Comparison of ENCODE assay signal across 1 cellular context in the genomic region with DNA sequence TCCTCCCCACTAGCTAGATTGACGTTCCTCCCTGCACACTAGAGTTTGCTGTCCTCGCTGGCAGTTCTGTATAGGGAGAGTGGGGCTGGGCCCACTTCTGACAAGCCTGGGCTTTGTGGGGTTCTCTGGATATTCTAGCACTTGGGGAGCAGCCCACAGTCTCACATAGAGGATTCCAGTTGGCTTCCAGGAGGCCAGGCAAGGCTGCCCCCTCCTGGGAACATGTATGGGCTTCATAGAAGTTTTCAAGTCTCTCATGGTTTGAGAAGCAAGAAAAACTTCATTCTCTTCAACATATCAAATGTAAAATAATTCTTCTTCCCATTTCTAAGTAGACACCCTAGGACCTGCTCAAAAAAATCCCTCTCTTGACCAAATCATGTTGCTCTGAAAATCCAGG.
TF ChIP-seq lines count a peak whose summit lies in the region.

No MANE protein-coding gene starts in this region.

TF ChIP-seq in endothelial cell of umbilical vein, 7 proteins besides CTCF, POLR2A, EP300 and RAD21 (continued from another document):
- TF ChIP-seq, protein P1, sequence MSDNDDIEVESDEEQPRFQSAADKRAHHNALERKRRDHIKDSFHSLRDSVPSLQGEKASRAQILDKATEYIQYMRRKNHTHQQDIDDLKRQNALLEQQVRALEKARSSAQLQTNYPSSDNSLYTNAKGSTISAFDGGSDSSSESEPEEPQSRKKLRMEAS (IDR thresholded peaks at IDR 0.05; ENCODE audit: insufficient read depth, insufficient read length): no peak
